In genomic region chr13:90485441-90485840, GRCh38 we compare ENCODE assay signal across 13 cellular contexts.
DNase-seq lines count a peak whose midpoint lies in the region; ATAC-seq and TF ChIP-seq lines count a peak whose summit lies in the region.
"Had no signal": no experiment of that assay in that cellular context is flagged by ENCODE, and none has a peak within 500 bp of the region (broad histone marks: within the 10 kb centered on the region; RNA-seq: fewer than 3 reads in every experiment).

No MANE protein-coding gene starts in this region.

- no peak for TF ChIP-seq RAD21 in IMR-90 (IDR thresholded peaks at IDR 0.05; ENCODE audit: low read length)

- dilution Hi-C loops in IMR-90 (cut with HindIII; ENCODE audit: low sequenced_read_pairs, unreplicated experiment) = no loop called here

- POLR2A ChIA-PET in IMR-90 (lab: Charles Lee; ENCODE audit: unreplicated experiment) = no interaction called here

- H3K4me2 ChIP-seq in IMR-90 (ENCODE audit: low read depth, low read length) = no peak overlapping the region

- DNase-seq in AG08395 (ENCODE audit: low spot score) = peak; percentile 75
- DNase-seq in IMR-90 = peak; percentile 65
- peak; percentile 88 for DNase-seq in choroid plexus epithelial cell (ENCODE audit: low read depth)
- DNase-seq in NK-92 treated with Interleukin-12 subunit alpha and Interleukin-12 subunit beta, amount 100 ng/mL, for 24 hours (lab: John Stamatoyannopoulos, UW) = no peak
- DNase-seq in NCI-H2227 treated with DMSO at 0.1 percent for 48 hours (lab: John Stamatoyannopoulos, UW) = no peak
- DNase-seq: activated CD4-positive, alpha-beta T cell treated with anti-CD3 and anti-CD28 coated beads, Interleukin-2, amount 10 ng/mL, durations not matched to agents 24 days and 14 days; effector memory CD4-positive, alpha-beta T cell; NCI-H2081; tibial artery had no signal

- H3K4ac ChIP-seq in IMR-90 (ENCODE audit: low read depth, low read length) = no peak overlapping the region

- no peaks in the 10 kb centered on the region for H3K27me3 ChIP-seq in IMR-90 (ENCODE audit: control insufficient read depth, insufficient read depth, low read length)
- H3K27me3 ChIP-seq: SJSA1, tibial artery had no signal

- intact Hi-C loops in IMR-90 (cut with micrococcal nuclease) = no loop called here

- H2BK5ac ChIP-seq in IMR-90 (ENCODE audit: low read depth, low read length, poor library complexity, severe bottlenecking) = no peak overlapping the region

- H3K4me1 ChIP-seq in IMR-90 (ENCODE audit: control insufficient read depth, insufficient read depth, low read length) (no peaks in the 10 kb centered on the region), mesodermal cell (ENCODE audit: control insufficient read depth, insufficient read depth, low read length, poor library complexity, severe bottlenecking) (peaks cover 7% of the 10 kb centered on the region)

- no TSS peak for BruUV-seq in IMR-90 (replicated peaks; lab: Mats Ljungman, UMichigan)

- no peak overlapping the region for H3K9ac ChIP-seq in IMR-90 (ENCODE audit: low read depth, low read length)

- H3K9me3 ChIP-seq in IMR-90 (ENCODE audit: control insufficient read depth, insufficient read depth, low read length) (no peaks in the 10 kb centered on the region), mesodermal cell (ENCODE audit: control insufficient read depth, low read length) (no peaks in the 10 kb centered on the region)
- H3K9me3 ChIP-seq: SJSA1, tibial artery had no signal

- no peak overlapping the region for H2AK5ac ChIP-seq in IMR-90 (ENCODE audit: low read depth, low read length)

- H4K20me1 ChIP-seq in IMR-90 (ENCODE audit: insufficient read depth, low read length) = no peaks in the 10 kb centered on the region

- no peak overlapping the region for H2BK15ac ChIP-seq in IMR-90 (ENCODE audit: low read depth, low read length)

- H3K27ac ChIP-seq in IMR-90 (ENCODE audit: insufficient read depth, low read length) (no peak overlapping the region), mesodermal cell (ENCODE audit: low read depth, low read length, severe bottlenecking) (peak overlapping the region; percentile 52)
- H3K27ac ChIP-seq: SJSA1 had no signal

- H3K79me1 ChIP-seq in IMR-90 (ENCODE audit: low read depth in 1 of 2, low read length in 2 of 2) = no peaks in the 10 kb centered on the region

- no peak overlapping the region for H4K8ac ChIP-seq in IMR-90 (ENCODE audit: low read depth in 2 of 2, low read length in 2 of 2)

- no peak overlapping the region for H2BK120ac ChIP-seq in IMR-90 (ENCODE audit: low read depth, low read length)

- no peak overlapping the region for H3K23ac ChIP-seq in IMR-90 (ENCODE audit: low read depth, low read length)

- no peak overlapping the region for H2BK20ac ChIP-seq in IMR-90 (ENCODE audit: low read depth, low read length)

- H3K14ac ChIP-seq in IMR-90 (replicated peaks; ENCODE audit: low read depth, low read length) = no peak overlapping the region

- no peak overlapping the region for H2AK9ac ChIP-seq in IMR-90 (replicated peaks; ENCODE audit: low read depth, low read length, poor library complexity)

- ATAC-seq in IMR-90 (ENCODE audit: low read depth) (peak; percentile 48), GM21737 (IDR thresholded peaks at IDR 0.05; ENCODE audit: unreplicated experiment) (no peak)
- no peak for ATAC-seq in activated CD4-positive, CD25-positive, alpha-beta regulatory T cell treated with anti-CD3 and anti-CD28 coated beads, Interleukin-2, amount 50 U/mL, for 24 hours

- H3K9me1 ChIP-seq in IMR-90 (ENCODE audit: insufficient read depth, low read length) = no peaks in the 10 kb centered on the region

- H3K36me3 ChIP-seq in IMR-90 (ENCODE audit: control insufficient read depth, insufficient read depth, low read length) (no peaks in the 10 kb centered on the region), mesodermal cell (ENCODE audit: control insufficient read depth, insufficient read depth, low read length) (no peaks in the 10 kb centered on the region)
- H3K36me3 ChIP-seq: SJSA1, tibial artery had no signal

- no peak overlapping the region for H3K56ac ChIP-seq in IMR-90 (ENCODE audit: extremely low read depth, insufficient read depth, low read length)

- CTCF ChIA-PET in IMR-90 (lab: Yijun Ruan, JAX) = no interaction called here

- no peak overlapping the region for H2AFZ ChIP-seq in IMR-90 (replicated peaks; ENCODE audit: low read length, poor library complexity)

- H3K4me3 ChIP-seq in IMR-90 (ENCODE audit: insufficient read depth, low read depth, low read length) (no peak overlapping the region), choroid plexus epithelial cell (ENCODE audit: low read depth, low read length) (no peak overlapping the region), mesodermal cell (ENCODE audit: extremely low read depth, insufficient read depth, low read length, poor library complexity, severe bottlenecking) (no peak overlapping the region)
- H3K4me3 ChIP-seq: SJSA1, tibial artery had no signal

- in situ Hi-C loops in IMR-90 (cut with MboI; ENCODE audit: low sequenced_read_pairs) = no loop called here

- no peak overlapping the region for H4K5ac ChIP-seq in IMR-90 (ENCODE audit: low read depth, low read length)

- TF ChIP-seq CTCF in IMR-90 (conservative IDR thresholded peaks at IDR 0.05; ENCODE audit: low read depth, low read length) = no peak
- TF ChIP-seq CTCF in choroid plexus epithelial cell (conservative IDR thresholded peaks at IDR 0.05; ENCODE audit: low read depth, low read length) = no peak

- no peak for TF ChIP-seq POLR2A in IMR-90 (IDR thresholded peaks at IDR 0.05; ENCODE audit: low read depth, low read length)

- no peak overlapping the region for H4K91ac ChIP-seq in IMR-90 (ENCODE audit: insufficient read depth, low read depth, low read length)

- H3K18ac ChIP-seq in IMR-90 (ENCODE audit: low read depth, low read length) = no peak overlapping the region

TF ChIP-seq in IMR-90, 13 proteins besides CTCF, POLR2A, EP300 and RAD21:
- TF ChIP-seq CEBPB (IDR thresholded peaks at IDR 0.05; ENCODE audit: low read depth, low read length) (peak; percentile 42; the same call in 1 of the 2 replicates), MAZ (IDR thresholded peaks at IDR 0.05; ENCODE audit: borderline replicate concordance, low read depth, low read length) (no peak)

Comparison
In these comparisons a context has a peak if more than half of its experiments do, and no peak if none do; other contexts are left out.
1. DNase-seq: peak in AG08395 (single experiment), IMR-90 (single experiment) and choroid plexus epithelial cell (single experiment); none in NK-92 treated with Interleukin-12 subunit alpha and Interleukin-12 subunit beta, amount 100 ng/mL, for 24 hours (single experiment) and NCI-H2227 treated with DMSO at 0.1 percent for 48 hours (single experiment).